In genomic region chr1:39170731-39171375, GRCh38 we compare ENCODE assay signal across 11 cellular contexts. TPM values are rescaled to one million over a fixed set of nuclear protein-coding genes. Genes with fewer than 3 reads are reported as not detected.
DNase-seq lines count a peak whose midpoint lies in the region; ATAC-seq and TF ChIP-seq lines count a peak whose summit lies in the region.
"Had no signal": no experiment of that assay in that cellular context is flagged by ENCODE, and none has a peak within 500 bp of the region (broad histone marks: within the 10 kb centered on the region; RNA-seq: fewer than 3 reads in every experiment).

No MANE protein-coding gene starts in this region.

- H3K79me2 ChIP-seq in MM.1S (ENCODE audit: low read length), result no peaks in the 10 kb centered on the region

- H3K27ac ChIP-seq in Panc1 (ENCODE audit: low read length) (peak overlapping the region; percentile 97), lower lobe of right lung (peak overlapping the region; percentile 46), MM.1S (ENCODE audit: low read length) (no peak overlapping the region)
- H3K27ac ChIP-seq: ascending aorta, Peyer's patch had no signal

- no peak overlapping the region for H3K9ac ChIP-seq in MM.1S (ENCODE audit: low read length)

- in situ Hi-C loops in Panc1 (cut with HindIII; ENCODE audit: low pct_unique_long_range_greater_than_20kb, low sequenced_read_pairs), result no loop called here

- H3K4me1 ChIP-seq in Panc1 (ENCODE audit: control insufficient read depth, insufficient read depth, low read length) (peaks cover 75% of the 10 kb centered on the region), lower lobe of right lung (peaks cover 75% of the 10 kb centered on the region), MM.1S (ENCODE audit: low read length) (no peaks in the 10 kb centered on the region)

- no TSS peak for BruUV-seq in Panc1 (replicated peaks; lab: Mats Ljungman, UMichigan)

- peak overlapping the region in 1 of 2 experiments; percentile 5; a peak in 1 of 4 replicates for H3K4me3 ChIP-seq in Panc1 (ENCODE audit: low read depth in 2 of 2, low read length in 2 of 2)
- no peak overlapping the region for H3K4me3 ChIP-seq in lower lobe of right lung
- H3K4me3 ChIP-seq in MM.1S (ENCODE audit: low read length), result no peak overlapping the region
- H3K4me3 ChIP-seq: ascending aorta, Peyer's patch had no signal

- no peaks in the 10 kb centered on the region for H3K9me2 ChIP-seq in MM.1S (replicated peaks; ENCODE audit: insufficient read depth, low read length)

- POLR2A ChIA-PET in Panc1 (lab: Charles Lee), result interaction anchor here (1.1 kb wide), 1 partner anchor 29 kb away, joined by 3 read pairs; no protein-coding TSS in a partner anchor

- no peaks in the 10 kb centered on the region for H3K9me3 ChIP-seq in Panc1 (ENCODE audit: control insufficient read depth, insufficient read depth, low read depth, low read length)
- no peaks in the 10 kb centered on the region for H3K9me3 ChIP-seq in lower lobe of right lung
- no peaks in the 10 kb centered on the region for H3K9me3 ChIP-seq in MM.1S (replicated peaks; ENCODE audit: insufficient read depth, low read length)
- H3K9me3 ChIP-seq: ascending aorta, Peyer's patch had no signal

- ATAC-seq in Panc1 (peak; percentile 50), lower lobe of right lung (peak; percentile 49 to 62), HG03280 (IDR thresholded peaks at IDR 0.05; ENCODE audit: unreplicated experiment) (no peak)

- no peaks in the 10 kb centered on the region for H4K20me1 ChIP-seq in MM.1S (ENCODE audit: insufficient read depth, low read length)

- H3K36me3 ChIP-seq in Panc1 (ENCODE audit: control insufficient read depth, insufficient read depth, low read length) (no peaks in the 10 kb centered on the region), lower lobe of right lung (no peaks in the 10 kb centered on the region), MM.1S (replicated peaks; ENCODE audit: insufficient read depth, low read length) (no peaks in the 10 kb centered on the region)
- H3K36me3 ChIP-seq: ascending aorta, Peyer's patch had no signal

- CTCF ChIA-PET in Panc1 (lab: Charles Lee), result no interaction called here

- no peak overlapping the region for H3K4me2 ChIP-seq in MM.1S (ENCODE audit: low read depth, low read length)

- intact Hi-C loops in Panc1 (cut with micrococcal nuclease; ENCODE audit: unreplicated experiment), result loop anchor here (5.0 kb wide), 1 partner anchor 64 kb away; no protein-coding TSS in a partner anchor
- intact Hi-C loops in lower lobe of right lung (cut with DNase I), result no loop called here

- DNase-seq in COLO668 (lab: John Stamatoyannopoulos, UW; ENCODE audit: unreplicated experiment) (peak; percentile 71), NCI-H1417 treated with DMSO at 0.1 percent for 48 hours (lab: John Stamatoyannopoulos, UW) (peak; percentile 6), Panc1 (ENCODE audit: low read depth, low spot score) (no peak), lower lobe of right lung (no peak), MM.1S (no peak)
- no peak for DNase-seq in stimulated activated CD4-positive, alpha-beta T cell treated with anti-CD3 and anti-CD28 coated beads, Interleukin-2, amount 100 ng/mL, for 48 hours
- DNase-seq in stimulated activated CD4-positive, alpha-beta T cell treated with anti-CD3 and anti-CD28 coated beads, Interleukin-1b, Interleukin-23, amount 100 ng/mL, for 48 hours, result no peak
- DNase-seq: activated CD4-positive, alpha-beta memory T cell treated with anti-CD3 and anti-CD28 coated beads, Interleukin-2, amount 10 ng/mL, durations not matched to agents 7 days and 5 days; Peyer's patch had no signal

- no peaks in the 10 kb centered on the region for H3K27me3 ChIP-seq in Panc1 (ENCODE audit: control insufficient read depth, insufficient read depth, low read length)
- no peaks in the 10 kb centered on the region for H3K27me3 ChIP-seq in lower lobe of right lung (ENCODE audit: low read depth)
- H3K27me3 ChIP-seq in MM.1S (replicated peaks; ENCODE audit: insufficient read depth, low read length), result no peaks in the 10 kb centered on the region
- H3K27me3 ChIP-seq: ascending aorta, Peyer's patch had no signal

- H3F3A ChIP-seq in MM.1S (ENCODE audit: insufficient read depth, low read length), result no peaks in the 10 kb centered on the region

- H2AFZ ChIP-seq in MM.1S (ENCODE audit: low read length), result no peak overlapping the region

- TF ChIP-seq CTCF in Panc1 (IDR thresholded peaks at IDR 0.05) (no peak), lower lobe of right lung (IDR thresholded peaks at IDR 0.05) (no peak), MM.1S (IDR thresholded peaks at IDR 0.05; ENCODE audit: low read length) (no peak)

RNA-seq across cellular contexts. Expression of gene MACF1, which starts 33.6 kb away (rescaled TPM):
- total RNA-seq in Panc1 (2021; ENCODE audit: unreplicated experiment) (413 TPM), lower lobe of right lung (506 TPM)
- polyA plus RNA-seq in Panc1 (2012; ENCODE audit: insufficient read length), result 162 TPM

Comparison
In these comparisons a context has a peak if more than half of its experiments do, and no peak if none do; other contexts are left out.
1. DNase-seq: peak in COLO668 (single experiment) and NCI-H1417 treated with DMSO at 0.1 percent for 48 hours (single experiment); none in Panc1 (single experiment), lower lobe of right lung (single experiment), stimulated activated CD4-positive, alpha-beta T cell treated with anti-CD3 and anti-CD28 coated beads, Interleukin-2, amount 100 ng/mL, for 48 hours (0 of 2), stimulated activated CD4-positive, alpha-beta T cell treated with anti-CD3 and anti-CD28 coated beads, Interleukin-1b, Interleukin-23, amount 100 ng/mL, for 48 hours (single experiment) and MM.1S (single experiment).